In the genomic region with DNA sequence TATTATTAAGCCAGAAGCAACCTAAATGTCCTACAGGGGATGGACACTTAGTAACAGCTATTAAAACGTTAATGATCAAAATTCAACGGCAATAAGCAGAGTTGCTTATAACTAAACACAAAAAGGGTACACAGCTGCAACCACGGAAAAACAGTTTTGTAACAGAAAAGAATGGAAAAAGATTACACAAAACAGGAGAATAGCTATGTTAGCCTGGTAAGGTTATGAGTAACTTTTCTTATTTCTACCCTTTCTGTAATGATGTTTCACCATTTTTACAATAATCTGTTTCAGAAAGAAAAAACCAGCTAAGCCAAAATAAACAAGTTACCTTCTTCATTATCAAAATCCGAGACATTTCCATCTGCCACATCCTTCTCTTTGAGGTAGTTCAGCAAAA, we compare ENCODE assay signal across 18 cellular contexts. TPM values are rescaled to one million over a fixed set of nuclear protein-coding genes. Genes with fewer than 3 reads are reported as not detected.
DNase-seq lines count a peak whose midpoint lies in the region; ATAC-seq lines count a peak whose summit lies in the region.
"Had no signal": no experiment of that assay in that cellular context is flagged by ENCODE, and none has a peak within 500 bp of the region (broad histone marks: within the 10 kb centered on the region; RNA-seq: fewer than 3 reads in every experiment).

No MANE protein-coding gene starts in this region.

- peaks cover 24% of the 10 kb centered on the region for H3K4me1 Mint-ChIP-seq in activated CD4-positive, alpha-beta T cell treated with anti-CD3 and anti-CD28 coated beads, Interleukin-2, amount 10 ng/mL, durations not matched to agents 24 days and 14 days
- H3K4me1 Mint-ChIP-seq in T-helper 17 cell: peaks cover 9% of the 10 kb centered on the region
- H3K4me1 Mint-ChIP-seq in activated T-helper 1 cell treated with anti-CD3 and anti-CD28 coated beads, Interleukin-12 subunit alpha, Interleukin-12 subunit beta, Interleukin-2, Interleukin-4 antibody, amounts not matched to agents 30 ng/mL and 10 ng/mL and 1 ng/mL, durations not matched to agents 14 hours and 24 hours and 36 hours (ENCODE audit: low read depth): peaks cover 31% of the 10 kb centered on the region
- H3K4me1 Mint-ChIP-seq in stimulated activated effector memory CD8-positive, alpha-beta T cell treated with anti-CD3 and anti-CD28 coated beads, Interleukin-12 subunit alpha, Interleukin-12 subunit beta, amount 100 ng/mL, for 72 hours: peaks cover 27% of the 10 kb centered on the region
- H3K4me1 Mint-ChIP-seq: B cell, H9 had no signal

- intact Hi-C loops in activated CD4-positive, alpha-beta T cell treated with anti-CD3 and anti-CD28 coated beads, Interleukin-2, amount 10 ng/mL, durations not matched to agents 24 days and 14 days (cut with micrococcal nuclease): no loop called here
- intact Hi-C loops in activated T-helper 1 cell treated with anti-CD3 and anti-CD28 coated beads, Interleukin-12 subunit alpha, Interleukin-12 subunit beta, Interleukin-2, Interleukin-4 antibody, amounts not matched to agents 30 ng/mL and 10 ng/mL and 1 ng/mL, durations not matched to agents 14 hours and 24 hours and 36 hours (cut with micrococcal nuclease): loop anchor here (10.0 kb wide), 1 partner anchor 831 kb away; the partner anchor contains the start of genes MROH8 and RPN2

- no peaks in the 10 kb centered on the region for H3K9me3 ChIP-seq in T-helper 17 cell (ENCODE audit: control insufficient read depth, low read length, poor library complexity, severe bottlenecking)
- H3K9me3 ChIP-seq: BLaER1 treated with 17β-estradiol and CSF1 and Interleukin-3, amounts not matched to agents 10 nM and 100 nM had no signal

- H3K27me3 Mint-ChIP-seq in activated CD4-positive, alpha-beta T cell treated with anti-CD3 and anti-CD28 coated beads, Interleukin-2, amount 10 ng/mL, durations not matched to agents 24 days and 14 days: no peaks in the 10 kb centered on the region
- no peaks in the 10 kb centered on the region for H3K27me3 Mint-ChIP-seq in T-helper 17 cell
- H3K27me3 Mint-ChIP-seq in activated T-helper 1 cell treated with anti-CD3 and anti-CD28 coated beads, Interleukin-12 subunit alpha, Interleukin-12 subunit beta, Interleukin-2, Interleukin-4 antibody, amounts not matched to agents 30 ng/mL and 10 ng/mL and 1 ng/mL, durations not matched to agents 14 hours and 24 hours and 36 hours (ENCODE audit: insufficient read depth): no peaks in the 10 kb centered on the region
- H3K27me3 Mint-ChIP-seq: B cell had no signal

- no peak for DNase-seq in activated CD4-positive, alpha-beta T cell treated with anti-CD3 and anti-CD28 coated beads, Interleukin-2, amount 10 ng/mL, durations not matched to agents 24 days and 14 days
- no peak for DNase-seq in activated CD4-positive, alpha-beta T cell treated with anti-CD3 and anti-CD28 coated beads, Interleukin-2, amount 50 U/mL, for 4 hours
- DNase-seq in T-helper 17 cell: no peak
- DNase-seq in activated T-helper 1 cell treated with anti-CD3 and anti-CD28 coated beads, Interleukin-12 subunit alpha, Interleukin-12 subunit beta, Interleukin-2, Interleukin-4 antibody, amounts not matched to agents 30 ng/mL and 10 ng/mL and 1 ng/mL, durations not matched to agents 14 hours and 24 hours and 36 hours (ENCODE audit: low spot score): no peak
- no peak for DNase-seq in stimulated activated effector memory CD8-positive, alpha-beta T cell treated with anti-CD3 and anti-CD28 coated beads, Interleukin-12 subunit alpha, Interleukin-12 subunit beta, amount 100 ng/mL, for 72 hours (ENCODE audit: low spot score in 2 of 2)
- DNase-seq in COLO829 (ENCODE audit: low spot score): no peak
- DNase-seq: CD8-positive, alpha-beta T cell; COR-L47; DMS 273 treated with DMSO at 0.1 percent for 48 hours; DMS53; DND-41; EL; GOT3; H9 had no signal

- no peak overlapping the region for H3K4me3 Mint-ChIP-seq in activated CD4-positive, alpha-beta T cell treated with anti-CD3 and anti-CD28 coated beads, Interleukin-2, amount 10 ng/mL, durations not matched to agents 24 days and 14 days
- no peak overlapping the region for H3K4me3 Mint-ChIP-seq in T-helper 17 cell
- H3K4me3 Mint-ChIP-seq in activated T-helper 1 cell treated with anti-CD3 and anti-CD28 coated beads, Interleukin-12 subunit alpha, Interleukin-12 subunit beta, Interleukin-2, Interleukin-4 antibody, amounts not matched to agents 30 ng/mL and 10 ng/mL and 1 ng/mL, durations not matched to agents 14 hours and 24 hours and 36 hours: no peak overlapping the region
- peak overlapping the region; percentile 0 for H3K4me3 Mint-ChIP-seq in stimulated activated effector memory CD8-positive, alpha-beta T cell treated with anti-CD3 and anti-CD28 coated beads, Interleukin-12 subunit alpha, Interleukin-12 subunit beta, amount 100 ng/mL, for 72 hours
- H3K4me3 Mint-ChIP-seq: B cell; CD8-positive, alpha-beta T cell; H9 had no signal

- H3K36me3 Mint-ChIP-seq in activated CD4-positive, alpha-beta T cell treated with anti-CD3 and anti-CD28 coated beads, Interleukin-2, amount 10 ng/mL, durations not matched to agents 24 days and 14 days (ENCODE audit: low read depth): peaks cover 53% of the 10 kb centered on the region
- peaks cover 9% of the 10 kb centered on the region for H3K36me3 Mint-ChIP-seq in T-helper 17 cell (ENCODE audit: low read depth)
- H3K36me3 Mint-ChIP-seq in activated T-helper 1 cell treated with anti-CD3 and anti-CD28 coated beads, Interleukin-12 subunit alpha, Interleukin-12 subunit beta, Interleukin-2, Interleukin-4 antibody, amounts not matched to agents 30 ng/mL and 10 ng/mL and 1 ng/mL, durations not matched to agents 14 hours and 24 hours and 36 hours (ENCODE audit: low read depth): peaks cover 38% of the 10 kb centered on the region
- peaks cover 87% of the 10 kb centered on the region for H3K36me3 Mint-ChIP-seq in stimulated activated effector memory CD8-positive, alpha-beta T cell treated with anti-CD3 and anti-CD28 coated beads, Interleukin-12 subunit alpha, Interleukin-12 subunit beta, amount 100 ng/mL, for 72 hours

- no peaks in the 10 kb centered on the region for H3K9me3 Mint-ChIP-seq in activated CD4-positive, alpha-beta T cell treated with anti-CD3 and anti-CD28 coated beads, Interleukin-2, amount 10 ng/mL, durations not matched to agents 24 days and 14 days
- no peaks in the 10 kb centered on the region for H3K9me3 Mint-ChIP-seq in activated T-helper 1 cell treated with anti-CD3 and anti-CD28 coated beads, Interleukin-12 subunit alpha, Interleukin-12 subunit beta, Interleukin-2, Interleukin-4 antibody, amounts not matched to agents 30 ng/mL and 10 ng/mL and 1 ng/mL, durations not matched to agents 14 hours and 24 hours and 36 hours
- H3K9me3 Mint-ChIP-seq in stimulated activated effector memory CD8-positive, alpha-beta T cell treated with anti-CD3 and anti-CD28 coated beads, Interleukin-12 subunit alpha, Interleukin-12 subunit beta, amount 100 ng/mL, for 72 hours: no peaks in the 10 kb centered on the region
- H3K9me3 Mint-ChIP-seq: CD8-positive, alpha-beta T cell; H9 had no signal

- peak overlapping the region; percentile 59 for H3K27ac Mint-ChIP-seq in activated CD4-positive, alpha-beta T cell treated with anti-CD3 and anti-CD28 coated beads, Interleukin-2, amount 10 ng/mL, durations not matched to agents 24 days and 14 days
- H3K27ac Mint-ChIP-seq in T-helper 17 cell: peak overlapping the region; percentile 72
- H3K27ac Mint-ChIP-seq in activated T-helper 1 cell treated with anti-CD3 and anti-CD28 coated beads, Interleukin-12 subunit alpha, Interleukin-12 subunit beta, Interleukin-2, Interleukin-4 antibody, amounts not matched to agents 30 ng/mL and 10 ng/mL and 1 ng/mL, durations not matched to agents 14 hours and 24 hours and 36 hours: peak overlapping the region; percentile 54
- H3K27ac Mint-ChIP-seq in stimulated activated effector memory CD8-positive, alpha-beta T cell treated with anti-CD3 and anti-CD28 coated beads, Interleukin-12 subunit alpha, Interleukin-12 subunit beta, amount 100 ng/mL, for 72 hours: peak overlapping the region; percentile 2
- H3K27ac Mint-ChIP-seq: B cell; CD8-positive, alpha-beta T cell had no signal

- no peak for ATAC-seq in T-helper 17 cell
- ATAC-seq in stimulated activated effector memory CD8-positive, alpha-beta T cell treated with anti-CD3 and anti-CD28 coated beads, Interleukin-12 subunit alpha, Interleukin-12 subunit beta, amount 100 ng/mL, for 72 hours: peak; percentile 51
- ATAC-seq: CD8-positive, alpha-beta T cell; GM12878; HepG2 had no signal

RNA-seq across cellular contexts. Expression of gene TTI1, which starts 27.4 kb away (rescaled TPM):
- total RNA-seq in activated CD4-positive, alpha-beta T cell treated with anti-CD3 and anti-CD28 coated beads, Interleukin-2, amount 10 ng/mL, durations not matched to agents 24 days and 14 days: 43.3 and 48.8 TPM in 2 replicates
- 10 to 100 TPM; 15.5 to 16.0 TPM for total RNA-seq in T-helper 17 cell
- 41.7 and 43.1 TPM in 2 replicates for total RNA-seq in activated T-helper 1 cell treated with anti-CD3 and anti-CD28 coated beads, Interleukin-12 subunit alpha, Interleukin-12 subunit beta, Interleukin-2, Interleukin-4 antibody, amounts not matched to agents 30 ng/mL and 10 ng/mL and 1 ng/mL, durations not matched to agents 14 hours and 24 hours and 36 hours

RNA-seq across cellular contexts. Expression of gene RPRD1B, which starts 27.7 kb away (rescaled TPM):
- 49.8 and 51.2 TPM in 2 replicates for total RNA-seq in activated CD4-positive, alpha-beta T cell treated with anti-CD3 and anti-CD28 coated beads, Interleukin-2, amount 10 ng/mL, durations not matched to agents 24 days and 14 days
- total RNA-seq in T-helper 17 cell: 10 to 100 TPM; 47.7 to 51.2 TPM
- total RNA-seq in activated T-helper 1 cell treated with anti-CD3 and anti-CD28 coated beads, Interleukin-12 subunit alpha, Interleukin-12 subunit beta, Interleukin-2, Interleukin-4 antibody, amounts not matched to agents 30 ng/mL and 10 ng/mL and 1 ng/mL, durations not matched to agents 14 hours and 24 hours and 36 hours: 48.8 and 49.7 TPM in 2 replicates

Comparison
In these comparisons a context has a peak if more than half of its experiments do, and no peak if none do; other contexts are left out.
1. H3K27ac Mint-ChIP-seq: peak in every context shown above with its lines; median percentile 72 in T-helper 17 cell; 59 in activated CD4-positive, alpha-beta T cell treated with anti-CD3 and anti-CD28 coated beads, Interleukin-2, amount 10 ng/mL, durations not matched to agents 24 days and 14 days; 54 in activated T-helper 1 cell treated with anti-CD3 and anti-CD28 coated beads, Interleukin-12 subunit alpha, Interleukin-12 subunit beta, Interleukin-2, Interleukin-4 antibody, amounts not matched to agents 30 ng/mL and 10 ng/mL and 1 ng/mL, durations not matched to agents 14 hours and 24 hours and 36 hours; 2 in stimulated activated effector memory CD8-positive, alpha-beta T cell treated with anti-CD3 and anti-CD28 coated beads, Interleukin-12 subunit alpha, Interleukin-12 subunit beta, amount 100 ng/mL, for 72 hours.